ENCODE assay signal across 31 cellular contexts in the genomic region with DNA sequence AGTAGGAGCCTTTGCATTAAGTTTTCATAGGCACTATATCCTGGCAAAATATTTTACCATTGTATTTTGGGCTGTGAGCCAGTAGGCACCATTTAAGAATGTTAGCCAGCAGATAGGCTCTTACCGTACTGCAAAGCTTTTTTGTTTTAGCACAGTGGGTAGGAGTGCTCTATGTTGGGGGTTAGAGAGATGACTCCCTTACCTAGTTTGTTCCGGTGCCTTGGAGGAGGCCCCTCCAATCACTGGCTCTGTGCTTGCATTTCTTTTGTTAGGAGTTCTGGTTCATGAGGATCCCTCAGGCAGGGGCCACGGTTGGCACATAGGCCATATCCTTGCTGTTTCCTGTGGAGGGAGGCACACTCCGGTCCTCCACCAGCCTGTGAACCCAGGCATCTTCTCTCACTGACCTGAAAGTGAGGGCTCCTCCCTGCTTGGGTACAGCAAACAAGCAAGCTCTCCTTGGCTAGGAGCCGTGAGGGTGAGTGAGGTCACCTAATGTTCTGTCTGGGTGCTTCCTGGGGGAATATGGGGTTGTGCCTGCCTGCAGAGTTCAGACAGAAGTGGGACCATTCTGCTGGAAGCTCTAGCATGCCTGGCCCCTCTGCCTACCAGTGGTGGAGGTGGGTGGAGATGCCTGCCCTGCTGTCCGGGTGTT. TPM values are rescaled to one million over a fixed set of nuclear protein-coding genes. Genes with fewer than 3 reads are reported as not detected.
DNase-seq lines count a peak whose midpoint lies in the region; ATAC-seq, FAIRE-seq and TF ChIP-seq lines count a peak whose summit lies in the region.
"Had no signal": no experiment of that assay in that cellular context is flagged by ENCODE, and none has a peak within 500 bp of the region (broad histone marks: within the 10 kb centered on the region; RNA-seq: fewer than 3 reads in every experiment).

No MANE protein-coding gene starts in this region.

- TF ChIP-seq CTCF in HCT116 (IDR thresholded peaks at IDR 0.05 in 2 of 3, conservative IDR thresholded peaks at IDR 0.05 in 1 of 3; ENCODE audit: borderline replicate concordance in 1 of 3, insufficient read depth in 1 of 3, low read depth in 2 of 3, low read length in 2 of 3) (no peak), colonic mucosa (IDR thresholded peaks at IDR 0.05) (no peak), pancreas (IDR thresholded peaks at IDR 0.05) (no peak), testis (IDR thresholded peaks at IDR 0.05) (no peak), psoas muscle (IDR thresholded peaks at IDR 0.05) (no peak)

- H2AFZ ChIP-seq in HCT116 (ENCODE audit: low read depth, low read length, poor library complexity, severe bottlenecking), result no peak overlapping the region

- H3K4me1 ChIP-seq in HCT116 (ENCODE audit: control insufficient read depth in 1 of 2, insufficient read depth in 2 of 2, low read length in 2 of 2), result peaks cover 0 to 12% of the 10 kb centered on the region in 2 experiments; a peak in 3 of 4 replicates
- peaks cover 6% of the 10 kb centered on the region for H3K4me1 ChIP-seq in colonic mucosa
- H3K4me1 ChIP-seq in pancreas, result no peaks in the 10 kb centered on the region
- no peaks in the 10 kb centered on the region for H3K4me1 ChIP-seq in testis
- H3K4me1 ChIP-seq in psoas muscle, result no peaks in the 10 kb centered on the region
- H3K4me1 ChIP-seq: adrenal gland had no signal

- TF ChIP-seq POLR2A in HCT116 (IDR thresholded peaks at IDR 0.05; ENCODE audit: borderline replicate concordance, extremely low read depth, insufficient read depth, insufficient read length) (no peak), testis (IDR thresholded peaks at IDR 0.05) (no peak)

- TF ChIP-seq RAD21 in HCT116 (IDR thresholded peaks at IDR 0.05; ENCODE audit: low read depth), result no peak

- ATAC-seq in HCT116 (peak; percentile 37), left cardiac atrium (peak; percentile 19 to 20), pancreas (peak; percentile 29 to 43 (median 33)), GM19452 (IDR thresholded peaks at IDR 0.05; ENCODE audit: unreplicated experiment) (no peak), HG03571 (IDR thresholded peaks at IDR 0.05; ENCODE audit: unreplicated experiment) (no peak), psoas muscle (no peak)
- ATAC-seq: activated T-cell treated with anti-CD3 and anti-CD28 coated beads, Interleukin-2, amount 50 U/mL, for 4 hours; natural killer cell treated with Interleukin-12 subunit alpha and Interleukin-12 subunit beta and Interleukin-15 and Interleukin-18, amount 100 ng/mL, for 72 hours; stimulated activated naive CD8-positive, alpha-beta T cell treated with anti-CD3 and anti-CD28 coated beads, Interleukin-15, amount 100 ng/mL, for 72 hours had no signal

- RAD21 ChIA-PET in HCT116 (lab: Charles Lee; ENCODE audit: low non-redundant PET in 1 of 2, low total read pairs in 2 of 2, uncharacterized antibody in 2 of 2, unreplicated experiment in 2 of 2), result no interaction called here

- H3K79me2 ChIP-seq in HCT116 (ENCODE audit: insufficient read depth, low read length), result no peaks in the 10 kb centered on the region

- peak overlapping the region; percentile 42 for H3K4me2 ChIP-seq in HCT116 (ENCODE audit: low read length)
- H3K4me2 ChIP-seq: BLaER1, smooth muscle cell had no signal

- 80 to 81% methylated on average over 6 of the region's 6 CpGs for WGBS in pancreas, 2 donors
- 79 to 98% methylated on average over 4 to 6 of the region's 6 CpGs for WGBS in testis, 2 donors
- WGBS in psoas muscle, 3 donors, result 84 to 90% (median 90%) methylated on average over 6 of the region's 6 CpGs

- FAIRE-seq in pancreas (lab: Jason Lieb, UNC), result no peak
- FAIRE-seq: frontal cortex, HTR-8/SVneo had no signal

- H3K9ac ChIP-seq in HCT116 (ENCODE audit: low read length) (no peak overlapping the region), colonic mucosa (ENCODE audit: low read depth in 2 of 2, low read length in 2 of 2) (peak overlapping the region; percentile 45 to 67)
- H3K9ac ChIP-seq: BLaER1 had no signal

- no peak for DNase-seq in HCT116 (ENCODE audit: low read depth, low spot score)
- peak; percentile 53 for DNase-seq in colonic mucosa
- no peak for DNase-seq in left cardiac atrium
- DNase-seq in pancreas, result peak in 1 of 6 donors; percentile 22
- no peak for DNase-seq in testis
- no peak for DNase-seq in psoas muscle
- DNase-seq: ACHN; activated CD4-positive, alpha-beta T cell treated with anti-CD3 and anti-CD28 coated beads, Interleukin-2, amount 10 ng/mL, durations not matched to agents 7 days and 5 days; activated naive CD4-positive, alpha-beta T cell; activated T-cell treated with anti-CD3 and anti-CD28 coated beads, Interleukin-2, amount 50 U/mL, for 4 hours; DMS53; effector CD8-positive, alpha-beta T cell; H9; hypothalamus; immature natural killer cell; KBM-7; NCI-H1417 treated with DMSO at 0.1 percent for 48 hours; NCI-H774; stimulated activated CD4-positive, alpha-beta T cell treated with anti-CD3 and anti-CD28 coated beads, Interleukin-1b, Interleukin-23, amount 100 ng/mL, for 48 hours; stimulated activated CD8-positive, alpha-beta memory T cell treated with anti-CD3 and anti-CD28 coated beads, Interleukin-4, amount 100 ng/mL, for 48 hours; stimulated activated naive CD8-positive, alpha-beta T cell treated with anti-CD3 and anti-CD28 coated beads, Interleukin-15, amount 100 ng/mL, for 72 hours; tibial artery had no signal

- no peak overlapping the region for H3K27ac ChIP-seq in HCT116 (ENCODE audit: low read depth, low read length)
- H3K27ac ChIP-seq in colonic mucosa, result peak overlapping the region; percentile 60
- H3K27ac ChIP-seq in pancreas, result no peak overlapping the region
- no peak overlapping the region for H3K27ac ChIP-seq in testis
- no peak overlapping the region for H3K27ac ChIP-seq in psoas muscle
- H3K27ac ChIP-seq: adrenal gland, BLaER1, tibial artery had no signal

- H3K9me2 ChIP-seq in HCT116 (ENCODE audit: insufficient read depth), result no peaks in the 10 kb centered on the region

- BruUV-seq in HCT116 (replicated peaks; lab: Mats Ljungman, UMichigan), result no TSS peak

- H3K9me3 ChIP-seq in HCT116 (ENCODE audit: control insufficient read depth in 1 of 2, insufficient read depth in 1 of 2, low read depth in 1 of 2, low read length in 2 of 2), result no peaks in the 10 kb centered on the region
- H3K9me3 ChIP-seq in colonic mucosa, result no peaks in the 10 kb centered on the region
- no peaks in the 10 kb centered on the region for H3K9me3 ChIP-seq in pancreas
- no peaks in the 10 kb centered on the region for H3K9me3 ChIP-seq in testis
- H3K9me3 ChIP-seq in psoas muscle, result no peaks in the 10 kb centered on the region
- H3K9me3 ChIP-seq: adrenal gland, tibial artery had no signal

- POLR2A ChIA-PET in HCT116 (lab: Charles Lee), result no interaction called here

- no peaks in the 10 kb centered on the region for H4K20me1 ChIP-seq in HCT116 (ENCODE audit: insufficient read depth)
- H4K20me1 ChIP-seq: BLaER1 had no signal

- H3K27me3 ChIP-seq in HCT116 (ENCODE audit: insufficient read depth, low read length), result no peaks in the 10 kb centered on the region
- H3K27me3 ChIP-seq in colonic mucosa, result no peaks in the 10 kb centered on the region
- no peaks in the 10 kb centered on the region for H3K27me3 ChIP-seq in pancreas
- H3K27me3 ChIP-seq in testis, result no peaks in the 10 kb centered on the region
- no peaks in the 10 kb centered on the region for H3K27me3 ChIP-seq in psoas muscle (ENCODE audit: insufficient read depth in 3 of 3, low read length in 2 of 3)
- H3K27me3 ChIP-seq: adrenal gland, BLaER1, MG63, tibial artery had no signal

- H3K4me3 ChIP-seq in HCT116 (replicated peaks in 1 of 2; ENCODE audit: low read depth in 1 of 2, low read length in 2 of 2) (no peak overlapping the region), colonic mucosa (no peak overlapping the region), pancreas (no peak overlapping the region), testis (no peak overlapping the region), psoas muscle (no peak overlapping the region)
- H3K4me3 ChIP-seq: adrenal gland, BLaER1, MG63, smooth muscle cell, tibial artery had no signal

- intact Hi-C loops in HCT116 (cut with micrococcal nuclease) (no loop called here), colonic mucosa (cut with DNase I) (no loop called here), left cardiac atrium (cut with DNase I) (no loop called here), pancreas (cut with DNase I) (no loop called here), testis (cut with DNase I; ENCODE audit: low total_unique reads) (no loop called here), psoas muscle (cut with DNase I) (no loop called here)

- CTCF ChIA-PET in HCT116 (lab: Charles Lee), result no interaction called here

- H3K36me3 ChIP-seq in HCT116 (ENCODE audit: control insufficient read depth in 1 of 2, insufficient read depth in 2 of 2, low read length in 2 of 2) (no peaks in the 10 kb centered on the region), colonic mucosa (no peaks in the 10 kb centered on the region), pancreas (no peaks in the 10 kb centered on the region), testis (ENCODE audit: low read depth, missing control alignments) (no peaks in the 10 kb centered on the region), psoas muscle (ENCODE audit: insufficient read depth in 1 of 2, low read depth in 1 of 2) (no peaks in the 10 kb centered on the region)
- H3K36me3 ChIP-seq: adrenal gland, BLaER1, MG63, tibial artery had no signal

TF ChIP-seq in HCT116, 20 proteins besides CTCF, POLR2A, EP300 and RAD21 (continues in another document):
- TF ChIP-seq POLR2AphosphoS5 (IDR thresholded peaks at IDR 0.05; ENCODE audit: low read depth, low read length), result no peak
- no peak for TF ChIP-seq SRF (IDR thresholded peaks at IDR 0.05; ENCODE audit: low read depth)
- TF ChIP-seq JUND (IDR thresholded peaks at IDR 0.05), result no peak
- no peak for TF ChIP-seq MAX (IDR thresholded peaks at IDR 0.05)
- TF ChIP-seq ZNF274 (IDR thresholded peaks at IDR 0.05; ENCODE audit: low read depth, low read length), result no peak
- TF ChIP-seq TCF7L2 (IDR thresholded peaks at IDR 0.05; ENCODE audit: borderline replicate concordance, extremely low read depth, insufficient read depth, insufficient read length), result no peak
- no peak for TF ChIP-seq ELF1 (IDR thresholded peaks at IDR 0.05; ENCODE audit: borderline replicate concordance, low read depth)

RNA-seq across cellular contexts. Expression of gene LTBP1, which starts 29.8 kb away (rescaled TPM):
- total RNA-seq in HCT116 (2021; ENCODE audit: unreplicated experiment), result 5.1 TPM
- 2.9 and 3.5 TPM in 2 replicates for polyA plus RNA-seq in HCT116 (2012)
- 10 to 100 TPM; 19.4 to 23.1 TPM for total RNA-seq in colonic mucosa
- total RNA-seq in left cardiac atrium, result 100 to 1,000 TPM; 121 to 160 TPM
- 10 to 100 TPM in 1 of 6 donors, 1 to 10 TPM in 4, under 1 TPM in 1; 0.83 to 21.2 (median 4.1) TPM for total RNA-seq in pancreas
- 1 to 10 TPM; 1.7 to 2.8 TPM for polyA plus RNA-seq in pancreas
- total RNA-seq in testis, result 10 to 100 TPM; 39.6 to 51.5 TPM
- polyA plus RNA-seq in testis (ENCODE audit: insufficient read depth, low read depth, low replicate concordance), result 44.0 TPM
- 10 to 100 TPM in 3 of 4 donors, 1 to 10 TPM in 1; 9.5 to 26.8 (median 15.4) TPM for total RNA-seq in psoas muscle
- polyA plus RNA-seq in psoas muscle, result 1 to 10 TPM; 5.9 to 7.4 (median 7.3) TPM

Comparison
In these comparisons a context has a peak if more than half of its experiments do, and no peak if none do; other contexts are left out.
1. ATAC-seq: peak in HCT116 (single experiment), left cardiac atrium (2 of 2) and pancreas (4 of 4); none in GM19452 (single experiment), HG03571 (single experiment) and psoas muscle (0 of 4).